Comparison of ENCODE assay signal across 20 cellular contexts in genomic region chr7:45679516-45679915, GRCh38.
DNase-seq lines count a peak whose midpoint lies in the region; ATAC-seq, FAIRE-seq and TF ChIP-seq lines count a peak whose summit lies in the region.
"Had no signal": no experiment of that assay in that cellular context is flagged by ENCODE, and none has a peak within 500 bp of the region (broad histone marks: within the 10 kb centered on the region; RNA-seq: fewer than 3 reads in every experiment).

No MANE protein-coding gene starts in this region.

- DNase-seq in GM12892 (ENCODE audit: insufficient read length): no peak
- DNase-seq in GM23338 (ENCODE audit: low spot score): peak; percentile 6
- DNase-seq in esophagus muscularis mucosa (ENCODE audit: extremely low spot score): peak; percentile 78
- peak; percentile 30 for DNase-seq in posterior vena cava (ENCODE audit: low spot score)
- DNase-seq in uterus: no peak
- DNase-seq in OCI-M2 (lab: John Stamatoyannopoulos, UW; ENCODE audit: unreplicated experiment): no peak
- no peak for DNase-seq in foreskin keratinocyte
- DNase-seq: COR-L47, DMS153, GF-D8, KG1, NCI-H1694 treated with DMSO at 0.1 percent for 48 hours, OCI-M1, SHP77 treated with DMSO at 0.1 percent for 48 hours, SK-N-SH had no signal

- H3K9me3 Mint-ChIP-seq in GM23338: no peaks in the 10 kb centered on the region

- H3K27ac ChIP-seq in GM23338 (ENCODE audit: low read depth) (no peak overlapping the region), esophagus muscularis mucosa (replicated peaks in 1 of 4) (no peak overlapping the region), uterus (no peak overlapping the region), foreskin keratinocyte (no peak overlapping the region)

- no peak; the same call in 2 of the 3 replicates for ATAC-seq in GM23338
- no peak for ATAC-seq in foreskin keratinocyte
- no peak for ATAC-seq in GM21390 (IDR thresholded peaks at IDR 0.05; ENCODE audit: unreplicated experiment)
- ATAC-seq: GM12878 had no signal

- no peak overlapping the region for H3K4me3 ChIP-seq in GM23338
- H3K4me3 ChIP-seq in esophagus muscularis mucosa: no peak overlapping the region
- H3K4me3 ChIP-seq in uterus: no peak overlapping the region
- H3K4me3 ChIP-seq: GM12878 had no signal

- WGBS in esophagus muscularis mucosa: 72% methylated on average over 4 of the region's 4 CpGs

- TF ChIP-seq CTCF in GM23338 (conservative IDR thresholded peaks at IDR 0.05; ENCODE audit: low read depth in 2 of 2) (no peak), esophagus muscularis mucosa (IDR thresholded peaks at IDR 0.05) (no peak), uterus (IDR thresholded peaks at IDR 0.05) (no peak), foreskin keratinocyte (conservative IDR thresholded peaks at IDR 0.05) (no peak)

- no peak overlapping the region for H2AFZ ChIP-seq in GM23338

- no peak overlapping the region for H3K4me2 ChIP-seq in GM23338
- H3K4me2 ChIP-seq: SK-N-SH had no signal

- TF ChIP-seq EP300 in esophagus muscularis mucosa (IDR thresholded peaks at IDR 0.05): no peak

- H3K4me1 ChIP-seq in GM23338 (ENCODE audit: insufficient read depth) (no peaks in the 10 kb centered on the region), esophagus muscularis mucosa (no peaks in the 10 kb centered on the region), uterus (no peaks in the 10 kb centered on the region), foreskin keratinocyte (no peaks in the 10 kb centered on the region)

- no peaks in the 10 kb centered on the region for H4K20me1 ChIP-seq in GM23338 (replicated peaks; ENCODE audit: insufficient read depth)

- H3K79me2 ChIP-seq in GM23338 (replicated peaks; ENCODE audit: insufficient read depth): no peaks in the 10 kb centered on the region

- H3K36me3 ChIP-seq in GM23338 (ENCODE audit: insufficient read depth) (no peaks in the 10 kb centered on the region; the same call in 1 of the 2 replicates), esophagus muscularis mucosa (no peaks in the 10 kb centered on the region), uterus (no peaks in the 10 kb centered on the region)

- no peak overlapping the region for H3K27ac Mint-ChIP-seq in GM23338
- H3K27ac Mint-ChIP-seq: CD14-positive monocyte had no signal

- H3K4me1 Mint-ChIP-seq in GM23338: no peaks in the 10 kb centered on the region
- H3K4me1 Mint-ChIP-seq: CD14-positive monocyte had no signal

- peaks cover 16% of the 10 kb centered on the region for H3K36me3 Mint-ChIP-seq in GM23338 (ENCODE audit: low read depth)
- H3K36me3 Mint-ChIP-seq: CD14-positive monocyte had no signal

- no peaks in the 10 kb centered on the region for H3K27me3 ChIP-seq in GM23338 (ENCODE audit: insufficient read depth)
- H3K27me3 ChIP-seq in esophagus muscularis mucosa: no peaks in the 10 kb centered on the region
- H3K27me3 ChIP-seq in uterus: no peaks in the 10 kb centered on the region
- H3K27me3 ChIP-seq in foreskin keratinocyte: peaks cover 2% of the 10 kb centered on the region

- intact Hi-C loops in esophagus muscularis mucosa (cut with DNase I) (no loop called here), posterior vena cava (cut with DNase I) (loop anchor here in 1 of 2 donors (10.0 kb wide), 1 partner anchor 525 kb away; the partner anchor contains the start of gene RAMP3), uterus (cut with DNase I; ENCODE audit: low total_unique reads) (no loop called here)

- no peak for TF ChIP-seq POLR2A in GM12892 (IDR thresholded peaks at IDR 0.05; ENCODE audit: low read depth, low read length)
- TF ChIP-seq POLR2A in esophagus muscularis mucosa (IDR thresholded peaks at IDR 0.05; ENCODE audit: low read depth): no peak
- TF ChIP-seq POLR2A in uterus (IDR thresholded peaks at IDR 0.05): no peak

- H3K9me2 ChIP-seq in GM23338 (ENCODE audit: insufficient read depth): no peaks in the 10 kb centered on the region
- H3K9me2 ChIP-seq: SK-N-SH had no signal

- H3K4me3 Mint-ChIP-seq in GM23338: no peak overlapping the region
- H3K4me3 Mint-ChIP-seq: CD14-positive monocyte had no signal

- H3K27me3 Mint-ChIP-seq in GM23338 (ENCODE audit: insufficient read depth, low read depth, poor library complexity): no peaks in the 10 kb centered on the region

- no peaks in the 10 kb centered on the region for H3F3A ChIP-seq in GM23338 (replicated peaks; ENCODE audit: low read depth)

- FAIRE-seq in GM12892 (lab: Jason Lieb, UNC): peak; percentile 38
- FAIRE-seq: GM12878, GM18507, H1 had no signal

- H3K9me3 ChIP-seq in esophagus muscularis mucosa (no peaks in the 10 kb centered on the region), uterus (no peaks in the 10 kb centered on the region)
- H3K9me3 ChIP-seq: SK-N-SH had no signal

TF ChIP-seq in GM23338, 12 proteins besides CTCF, POLR2A, EP300 and RAD21 (continues in another document):
- TF ChIP-seq EZH2phosphoT487 (IDR thresholded peaks at IDR 0.05; ENCODE audit: unreplicated experiment): no peak
- TF ChIP-seq ETS1 (IDR thresholded peaks at IDR 0.05): no peak
- no peak for TF ChIP-seq NANOG (IDR thresholded peaks at IDR 0.05; ENCODE audit: borderline replicate concordance)
- no peak for TF ChIP-seq REST (IDR thresholded peaks at IDR 0.05; ENCODE audit: unreplicated experiment)
- TF ChIP-seq EZH2 (IDR thresholded peaks at IDR 0.05; ENCODE audit: low read depth, unreplicated experiment): no peak
- no peak for TF ChIP-seq ZNF114 (CRISPR knock-in tag; IDR thresholded peaks at IDR 0.05)
- TF ChIP-seq STAT1 (IDR thresholded peaks at IDR 0.05; ENCODE audit: unreplicated experiment): no peak
- TF ChIP-seq CREB1 (CRISPR knock-in tag; IDR thresholded peaks at IDR 0.05; ENCODE audit: low read depth): no peak
- no peak for TF ChIP-seq JUNB (IDR thresholded peaks at IDR 0.05; ENCODE audit: unreplicated experiment)

Comparison
In these comparisons a context has a peak if more than half of its experiments do, and no peak if none do; other contexts are left out.
1. DNase-seq: peak in GM23338 (single experiment), esophagus muscularis mucosa (single experiment) and posterior vena cava (single experiment); none in GM12892 (single experiment), uterus (0 of 2), OCI-M2 (single experiment) and foreskin keratinocyte (0 of 2).